Comparison of ENCODE assay signal across 8 cellular contexts in genomic region chr2:68766378-68766845, GRCh38. TPM values are rescaled to one million over a fixed set of nuclear protein-coding genes. Genes with fewer than 3 reads are reported as not detected.
DNase-seq lines count a peak whose midpoint lies in the region; ATAC-seq and TF ChIP-seq lines count a peak whose summit lies in the region.

No MANE protein-coding gene starts in this region.

- TF ChIP-seq CTCF in Peyer's patch (IDR thresholded peaks at IDR 0.05) (peak in 2 of 6 experiments; percentile 5 to 11), right lobe of liver (IDR thresholded peaks at IDR 0.05) (no peak), tibial artery (IDR thresholded peaks at IDR 0.05) (no peak)

- WGBS in right lobe of liver (ENCODE audit: insufficient coverage, low coverage, low lambda C conversion rate, missing lambda C conversion rate) = 21% methylated on average over 5 of the region's 5 CpGs

- H3K9me3 ChIP-seq in Peyer's patch (no peaks in the 10 kb centered on the region), right lobe of liver (no peaks in the 10 kb centered on the region), tibial artery (no peaks in the 10 kb centered on the region)

- H3K4me3 Mint-ChIP-seq in activated naive CD8-positive, alpha-beta T cell = peak overlapping the region; percentile 88

- H3K27me3 ChIP-seq in Peyer's patch (no peaks in the 10 kb centered on the region), right lobe of liver (no peaks in the 10 kb centered on the region), tibial artery (no peaks in the 10 kb centered on the region)

- H3K36me3 Mint-ChIP-seq in activated naive CD8-positive, alpha-beta T cell = peaks cover 3% of the 10 kb centered on the region

- peaks cover 99% of the 10 kb centered on the region for H3K4me1 Mint-ChIP-seq in activated naive CD8-positive, alpha-beta T cell (ENCODE audit: low read depth)

- no peak for TF ChIP-seq POLR2A in Peyer's patch (IDR thresholded peaks at IDR 0.05)
- TF ChIP-seq POLR2A in right lobe of liver (IDR thresholded peaks at IDR 0.05) = no peak

- no peaks in the 10 kb centered on the region for H3K27me3 Mint-ChIP-seq in activated naive CD8-positive, alpha-beta T cell

- H3K4me1 ChIP-seq in Peyer's patch = peaks cover 0 to 66% (median 19%) of the 10 kb centered on the region in 4 donors
- peaks cover 0 to 15% (median 0%) of the 10 kb centered on the region in 4 donors for H3K4me1 ChIP-seq in right lobe of liver
- H3K4me1 ChIP-seq in tibial artery = peaks cover 0 to 30% (median 8%) of the 10 kb centered on the region in 4 donors

- intact Hi-C loops in right lobe of liver (cut with DNase I) (no loop called here), tibial artery (cut with DNase I; ENCODE audit: low total_unique reads) (no loop called here)

- H3K36me3 ChIP-seq in Peyer's patch = no peaks in the 10 kb centered on the region
- no peaks in the 10 kb centered on the region for H3K36me3 ChIP-seq in right lobe of liver
- no peaks in the 10 kb centered on the region for H3K36me3 ChIP-seq in tibial artery

- H3K4me3 ChIP-seq in Peyer's patch (no peak overlapping the region), right lobe of liver (no peak overlapping the region), tibial artery (no peak overlapping the region)

- H3K27ac ChIP-seq in Peyer's patch = peak overlapping the region; percentile 75 to 94 (median 88)
- H3K27ac ChIP-seq in right lobe of liver = peak overlapping the region; percentile 25 to 69 (median 30)
- H3K27ac ChIP-seq in tibial artery = no peak overlapping the region

- H3K27ac Mint-ChIP-seq in activated naive CD8-positive, alpha-beta T cell = peak overlapping the region; percentile 99

- DNase-seq in Peyer's patch (peak in 2 of 3 donors; percentile 85 to 89), right lobe of liver (peak; percentile 33 to 61 (median 59)), tibial artery (peak; percentile 70 to 71), DMS 273 treated with DMSO at 0.1 percent for 48 hours (lab: John Stamatoyannopoulos, UW) (no peak), KG1 (lab: John Stamatoyannopoulos, UW) (no peak)

- no peaks in the 10 kb centered on the region for H3K9me3 Mint-ChIP-seq in activated naive CD8-positive, alpha-beta T cell (ENCODE audit: low read depth)

- ATAC-seq in GM21367 (IDR thresholded peaks at IDR 0.05; ENCODE audit: unreplicated experiment) = peak; percentile 37
- peak; percentile 68 to 74 (median 69) for ATAC-seq in right lobe of liver
- ATAC-seq in HG02981 (IDR thresholded peaks at IDR 0.05; ENCODE audit: unreplicated experiment) = no peak

RNA-seq across cellular contexts. Expression of gene ARHGAP25, which starts 31.8 kb away (rescaled TPM):
- total RNA-seq in Peyer's patch = 10 to 100 TPM in 2 of 4 donors, 1 to 10 TPM in 2; 4.9 to 82.5 (median 8.7) TPM
- 1 to 10 TPM; 3.3 to 9.8 (median 5.0) TPM for total RNA-seq in right lobe of liver

Comparison
In these comparisons a context has a peak if more than half of its experiments do, and no peak if none do; other contexts are left out.
1. DNase-seq: peak in Peyer's patch (2 of 3), right lobe of liver (3 of 3) and tibial artery (2 of 2); none in DMS 273 treated with DMSO at 0.1 percent for 48 hours (single experiment) and KG1 (single experiment).
2. H3K27ac ChIP-seq: peak in Peyer's patch (4 of 4) and right lobe of liver (3 of 3); none in tibial artery (0 of 2).